10 cellular contexts compared by ENCODE assay signal in genomic region chr2:69163109-69163508, GRCh38.
DNase-seq lines count a peak whose midpoint lies in the region; ATAC-seq and TF ChIP-seq lines count a peak whose summit lies in the region.
"Had no signal": no experiment of that assay in that cellular context is flagged by ENCODE, and none has a peak within 500 bp of the region (broad histone marks: within the 10 kb centered on the region; RNA-seq: fewer than 3 reads in every experiment).

No MANE protein-coding gene starts in this region.

- H3K36me3 ChIP-seq in upper lobe of right lung, result no peaks in the 10 kb centered on the region

- no peaks in the 10 kb centered on the region for H3K9me3 Mint-ChIP-seq in activated naive CD4-positive, alpha-beta T cell treated with anti-CD3 and anti-CD28 coated beads for 36 hours
- no peaks in the 10 kb centered on the region for H3K9me3 Mint-ChIP-seq in activated B cell treated with CpG ODN at 0.5 μM for 24 hours

- TF ChIP-seq CTCF in activated B cell treated with CpG ODN at 0.5 μM for 24 hours (IDR thresholded peaks at IDR 0.05) (no peak), upper lobe of right lung (IDR thresholded peaks at IDR 0.05) (no peak)

- H3K4me3 ChIP-seq in upper lobe of right lung, result no peak overlapping the region
- H3K4me3 ChIP-seq: tibial nerve had no signal

- intact Hi-C loops in activated naive CD4-positive, alpha-beta T cell treated with anti-CD3 and anti-CD28 coated beads for 36 hours (cut with micrococcal nuclease), result no loop called here
- intact Hi-C loops in activated B cell treated with CpG ODN at 0.5 μM for 24 hours (cut with micrococcal nuclease), result no loop called here
- intact Hi-C loops in upper lobe of right lung (cut with DNase I), result no loop called here

- ATAC-seq in activated B cell treated with CpG ODN at 0.5 μM for 24 hours (ENCODE audit: low read depth), result peak; percentile 40
- ATAC-seq in upper lobe of right lung, result peak; percentile 84
- no peak for ATAC-seq in HG03571 (IDR thresholded peaks at IDR 0.05; ENCODE audit: unreplicated experiment)

- no peak overlapping the region for H3K4me3 Mint-ChIP-seq in activated naive CD4-positive, alpha-beta T cell treated with anti-CD3 and anti-CD28 coated beads for 36 hours
- H3K4me3 Mint-ChIP-seq in activated B cell treated with CpG ODN at 0.5 μM for 24 hours, result no peak overlapping the region

- no peaks in the 10 kb centered on the region for H3K27me3 ChIP-seq in upper lobe of right lung
- H3K27me3 ChIP-seq: tibial nerve had no signal

- POLR2A ChIA-PET in activated B cell treated with CpG ODN at 0.5 μM for 24 hours (lab: Charles Lee), result no interaction called here

- no peak overlapping the region for H3K27ac Mint-ChIP-seq in activated naive CD4-positive, alpha-beta T cell treated with anti-CD3 and anti-CD28 coated beads for 36 hours
- no peak overlapping the region for H3K27ac Mint-ChIP-seq in activated B cell treated with CpG ODN at 0.5 μM for 24 hours

- peak; percentile 7 for DNase-seq in activated naive CD4-positive, alpha-beta T cell treated with anti-CD3 and anti-CD28 coated beads for 36 hours
- DNase-seq in activated naive CD4-positive, alpha-beta T cell (lab: John Stamatoyannopoulos, UW), result no peak
- DNase-seq in activated B cell treated with CpG ODN at 0.5 μM for 24 hours (no peak), inferior parietal cortex (ENCODE audit: extremely low spot score) (peak; percentile 61), upper lobe of right lung (no peak), DMS 273 (lab: John Stamatoyannopoulos, UW; ENCODE audit: unreplicated experiment) (no peak)
- no peak for DNase-seq in activated CD8-positive, alpha-beta memory T cell treated with anti-CD3 and anti-CD28 coated beads for 24 hours

- CTCF ChIA-PET in activated naive CD4-positive, alpha-beta T cell treated with anti-CD3 and anti-CD28 coated beads for 36 hours (lab: Charles Lee), result no interaction called here
- CTCF ChIA-PET in activated B cell treated with CpG ODN at 0.5 μM for 24 hours (lab: Charles Lee), result interaction anchor here (0.6 kb wide), 1 partner anchor 24 kb away, joined by 5 read pairs; no protein-coding TSS in a partner anchor

- peaks cover 4% of the 10 kb centered on the region for H3K27me3 Mint-ChIP-seq in activated naive CD4-positive, alpha-beta T cell treated with anti-CD3 and anti-CD28 coated beads for 36 hours (ENCODE audit: low read depth)
- H3K27me3 Mint-ChIP-seq in activated B cell treated with CpG ODN at 0.5 μM for 24 hours, result peaks cover 15% of the 10 kb centered on the region

- no peaks in the 10 kb centered on the region for H3K4me1 Mint-ChIP-seq in activated naive CD4-positive, alpha-beta T cell treated with anti-CD3 and anti-CD28 coated beads for 36 hours (ENCODE audit: low read depth)
- peaks cover 8% of the 10 kb centered on the region for H3K4me1 Mint-ChIP-seq in activated B cell treated with CpG ODN at 0.5 μM for 24 hours

- H3K27ac ChIP-seq in upper lobe of right lung, result peak overlapping the region; percentile 38
- H3K27ac ChIP-seq: 22Rv1 had no signal

- H3K4me1 ChIP-seq in upper lobe of right lung, result peaks cover 38% of the 10 kb centered on the region

- no peaks in the 10 kb centered on the region for H3K36me3 Mint-ChIP-seq in activated naive CD4-positive, alpha-beta T cell treated with anti-CD3 and anti-CD28 coated beads for 36 hours (ENCODE audit: low read depth)
- H3K36me3 Mint-ChIP-seq in activated B cell treated with CpG ODN at 0.5 μM for 24 hours (ENCODE audit: low read depth), result no peaks in the 10 kb centered on the region

- no peaks in the 10 kb centered on the region for H3K9me3 ChIP-seq in upper lobe of right lung
- H3K9me3 ChIP-seq: tibial nerve had no signal

Comparison
In these comparisons a context has a peak if more than half of its experiments do, and no peak if none do; other contexts are left out.
1. DNase-seq: peak in activated naive CD4-positive, alpha-beta T cell treated with anti-CD3 and anti-CD28 coated beads for 36 hours (single experiment) and inferior parietal cortex (single experiment); none in activated naive CD4-positive, alpha-beta T cell (0 of 4), activated B cell treated with CpG ODN at 0.5 μM for 24 hours (single experiment), upper lobe of right lung (single experiment), activated CD8-positive, alpha-beta memory T cell treated with anti-CD3 and anti-CD28 coated beads for 24 hours (single experiment) and DMS 273 (single experiment).